In the genomic region with DNA sequence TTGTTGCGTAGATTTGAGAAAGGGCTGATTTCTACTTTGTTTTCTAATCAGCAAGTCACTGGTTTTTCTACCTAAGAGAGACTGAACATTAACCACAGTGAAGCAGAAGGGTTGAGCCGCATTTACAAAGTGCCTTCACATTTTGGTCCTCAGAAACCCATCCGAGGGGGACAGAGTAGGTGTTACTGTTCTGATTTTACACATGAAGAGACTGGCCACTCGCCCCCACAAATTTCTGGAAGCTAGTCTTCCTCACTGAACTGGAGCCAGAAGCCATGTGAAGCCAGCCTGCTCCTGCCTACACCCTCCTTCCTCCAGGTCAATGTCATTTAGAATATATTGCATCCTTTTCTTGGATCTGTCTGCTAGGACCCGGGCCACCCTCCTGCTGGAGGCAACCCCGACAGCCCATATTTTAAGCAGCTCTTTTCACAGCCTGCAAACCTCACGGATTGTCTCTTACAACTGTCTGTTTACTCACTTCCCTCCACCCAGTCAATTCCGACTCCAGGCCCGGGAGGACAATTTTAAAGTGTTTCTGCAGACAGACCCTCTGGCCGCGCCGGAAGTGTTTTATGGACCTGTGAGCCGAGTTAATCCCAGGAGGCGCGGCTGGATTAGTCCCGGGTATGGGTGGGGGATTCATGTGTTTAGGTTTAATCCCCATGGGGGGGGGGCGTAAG, we compare ENCODE assay signal across 9 cellular contexts.
A peak's percentile ranks its signal among the peaks of the same experiment; 100 is the strongest.
DNase-seq lines count a peak whose midpoint lies in the region; ATAC-seq, FAIRE-seq and TF ChIP-seq lines count a peak whose summit lies in the region.
"Had no signal": no experiment of that assay in that cellular context is flagged by ENCODE, and none has a peak within 500 bp of the region (broad histone marks: within the 10 kb centered on the region; RNA-seq: fewer than 3 reads in every experiment).

No MANE protein-coding gene starts in this region.

- peak overlapping the region; percentile 89 for H3K27ac ChIP-seq in Panc1 (ENCODE audit: low read length)
- H3K27ac ChIP-seq in esophagus squamous epithelium, result peak overlapping the region; percentile 81 to 93 (median 90)
- peak overlapping the region; percentile 72 for H3K27ac ChIP-seq in skeletal muscle tissue (ENCODE audit: low read depth, low read length)
- H3K27ac ChIP-seq: neutrophil had no signal

- ATAC-seq in Panc1 (no peak), GM21423 (IDR thresholded peaks at IDR 0.05; ENCODE audit: unreplicated experiment) (no peak)

- TF ChIP-seq CTCF in Panc1 (IDR thresholded peaks at IDR 0.05) (no peak), esophagus squamous epithelium (IDR thresholded peaks at IDR 0.05) (no peak)

- no TSS peak for BruUV-seq in Panc1 (replicated peaks; lab: Mats Ljungman, UMichigan)

- H3K9ac ChIP-seq in skeletal muscle tissue (ENCODE audit: low read depth in 1 of 3, low read length in 3 of 3), result peak overlapping the region in 2 of 3 donors; percentile 68 to 81

- H3K9me3 ChIP-seq in Panc1 (ENCODE audit: control insufficient read depth, insufficient read depth, low read depth, low read length) (no peaks in the 10 kb centered on the region), esophagus squamous epithelium (peaks cover 0 to 4% (median 0%) of the 10 kb centered on the region in 3 donors), skeletal muscle tissue (ENCODE audit: control insufficient read depth in 3 of 3, low read length in 3 of 3) (no peaks in the 10 kb centered on the region)
- H3K9me3 ChIP-seq: neutrophil had no signal

- TF ChIP-seq POLR2A in GM12891 (IDR thresholded peaks at IDR 0.05; ENCODE audit: low read depth, low read length) (no peak), esophagus squamous epithelium (IDR thresholded peaks at IDR 0.05) (no peak)

- 10 to 15% methylated on average over 9 to 15 of the region's 17 CpGs for WGBS in esophagus squamous epithelium, 2 donors

- no peaks in the 10 kb centered on the region for H3K27me3 ChIP-seq in Panc1 (ENCODE audit: control insufficient read depth, insufficient read depth, low read length)
- H3K27me3 ChIP-seq in esophagus squamous epithelium, result peaks cover 0 to 10% (median 0%) of the 10 kb centered on the region in 4 donors
- peaks cover 0 to 70% (median 0%) of the 10 kb centered on the region in 3 donors for H3K27me3 ChIP-seq in skeletal muscle tissue (ENCODE audit: control insufficient read depth in 3 of 3, insufficient read depth in 3 of 3, low read length in 3 of 3)

- H3K36me3 ChIP-seq in Panc1 (ENCODE audit: control insufficient read depth, insufficient read depth, low read length), result no peaks in the 10 kb centered on the region
- H3K36me3 ChIP-seq in esophagus squamous epithelium, result no peaks in the 10 kb centered on the region
- H3K36me3 ChIP-seq in skeletal muscle tissue (ENCODE audit: control insufficient read depth in 3 of 3, insufficient read depth in 3 of 3, low read length in 3 of 3), result no peaks in the 10 kb centered on the region
- H3K36me3 ChIP-seq: neutrophil had no signal

- POLR2A ChIA-PET in Panc1 (lab: Charles Lee), result no interaction called here

- DNase-seq in GM12891 (ENCODE audit: insufficient read length, low spot score) (no peak), Panc1 (ENCODE audit: low read depth, low spot score) (no peak), esophagus squamous epithelium (lab: John Stamatoyannopoulos, UW) (no peak), NCI-H1694 (lab: John Stamatoyannopoulos, UW) (no peak), GF-D8 (lab: John Stamatoyannopoulos, UW) (no peak), activated gamma-delta T cell (lab: John Stamatoyannopoulos, UW) (no peak)

- no peak for FAIRE-seq in GM12891 (lab: Jason Lieb, UNC)

- H3K4me3 ChIP-seq in Panc1 (ENCODE audit: low read depth in 2 of 2, low read length in 2 of 2), result peak overlapping the region in 1 of 2 experiments; percentile 41; a peak in 2 of 4 replicates
- H3K4me3 ChIP-seq in esophagus squamous epithelium, result peak overlapping the region; percentile 36 to 65 (median 50)
- peak overlapping the region in 2 of 3 donors; percentile 65 to 70 for H3K4me3 ChIP-seq in skeletal muscle tissue (ENCODE audit: low read length in 3 of 3)

- intact Hi-C loops in Panc1 (cut with micrococcal nuclease; ENCODE audit: unreplicated experiment) (loop anchor here (5.0 to 10.0 kb wide), 2 partner anchors 79 to 94 kb away; no protein-coding TSS in a partner anchor), esophagus squamous epithelium (cut with DNase I) (loop anchor here (5.0 to 10.0 kb wide), 2 partner anchors 74 to 356 kb away; a partner anchor contains a TSS)

- in situ Hi-C loops in Panc1 (cut with HindIII; ENCODE audit: low pct_unique_long_range_greater_than_20kb, low sequenced_read_pairs), result no loop called here

- H3K4me1 ChIP-seq in Panc1 (ENCODE audit: control insufficient read depth, insufficient read depth, low read length) (peaks cover 25% of the 10 kb centered on the region), esophagus squamous epithelium (peaks cover 15 to 80% (median 21%) of the 10 kb centered on the region in 3 donors), skeletal muscle tissue (ENCODE audit: control insufficient read depth in 3 of 3, insufficient read depth in 3 of 3, low read length in 3 of 3) (peaks cover 10 to 38% (median 26%) of the 10 kb centered on the region in 3 donors)

- CTCF ChIA-PET in Panc1 (lab: Charles Lee), result no interaction called here

TF ChIP-seq in GM12891, 5 proteins besides CTCF, POLR2A, EP300 and RAD21:
- TF ChIP-seq POU2F2 (IDR thresholded peaks at IDR 0.05; ENCODE audit: low read depth, low read length), result no peak
- no peak for TF ChIP-seq PAX5 (IDR thresholded peaks at IDR 0.05; ENCODE audit: insufficient read depth, low read length, severe bottlenecking)
- peak; percentile 31; the same call in 1 of the 2 replicates for TF ChIP-seq SPI1 (IDR thresholded peaks at IDR 0.05; ENCODE audit: low read depth, low read length)
TF ChIP-seq in GM12891: peak in this region for 1.
